15 cellular contexts compared by ENCODE assay signal in the genomic region with DNA sequence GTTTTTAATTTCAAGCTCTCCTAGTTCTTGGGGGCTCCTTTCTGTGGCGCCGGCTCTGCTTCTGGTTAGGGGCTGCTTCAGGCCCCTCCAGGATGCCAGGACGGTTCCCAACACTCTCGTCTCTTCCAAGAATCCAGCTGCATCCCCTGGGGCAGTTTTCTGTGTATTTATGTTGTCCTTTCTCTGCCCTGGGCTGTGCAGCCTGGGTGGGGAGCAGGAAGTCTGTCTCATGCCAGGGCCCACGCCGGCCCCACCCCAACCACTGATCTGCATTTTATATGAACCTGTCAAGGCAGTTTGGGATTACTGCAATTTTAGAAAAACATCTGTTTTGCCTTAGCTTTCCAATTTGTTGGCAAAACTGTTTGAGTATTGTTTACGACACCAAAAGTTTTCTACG. TPM values are rescaled to one million over a fixed set of nuclear protein-coding genes. Genes with fewer than 3 reads are reported as not detected.
DNase-seq lines count a peak whose midpoint lies in the region; ATAC-seq and TF ChIP-seq lines count a peak whose summit lies in the region.
"Had no signal": no experiment of that assay in that cellular context is flagged by ENCODE, and none has a peak within 500 bp of the region (broad histone marks: within the 10 kb centered on the region; RNA-seq: fewer than 3 reads in every experiment).

No MANE protein-coding gene starts in this region.

- H3K4me3 Mint-ChIP-seq in nephron progenitor cell: no peak overlapping the region
- no peak overlapping the region for H3K4me3 Mint-ChIP-seq in activated T-cell treated with anti-CD3 and anti-CD28 coated beads, Interleukin-2, amount 50 U/mL, for 24 hours
- H3K4me3 Mint-ChIP-seq: CD4-positive, alpha-beta memory T cell; stimulated activated naive CD8-positive, alpha-beta T cell treated with anti-CD3 and anti-CD28 coated beads, Interleukin-15, Interleukin-2, amounts not matched to agents 100 ng/mL and 50 ng/mL, for 24 hours had no signal

- H3K4me1 Mint-ChIP-seq in nephron progenitor cell: peaks cover 32% of the 10 kb centered on the region
- no peaks in the 10 kb centered on the region for H3K4me1 Mint-ChIP-seq in activated T-cell treated with anti-CD3 and anti-CD28 coated beads, Interleukin-2, amount 50 U/mL, for 24 hours (ENCODE audit: low read depth)

- H3K27me3 Mint-ChIP-seq in nephron progenitor cell (ENCODE audit: low read depth, poor library complexity): peaks cover 3% of the 10 kb centered on the region
- H3K27me3 Mint-ChIP-seq in activated T-cell treated with anti-CD3 and anti-CD28 coated beads, Interleukin-2, amount 50 U/mL, for 24 hours: no peaks in the 10 kb centered on the region
- H3K27me3 Mint-ChIP-seq: CD4-positive, alpha-beta memory T cell; stimulated activated naive CD8-positive, alpha-beta T cell treated with anti-CD3 and anti-CD28 coated beads, Interleukin-15, Interleukin-2, amounts not matched to agents 100 ng/mL and 50 ng/mL, for 24 hours had no signal

- no peak overlapping the region for H3K9ac ChIP-seq in SK-N-MC (ENCODE audit: insufficient read length)

- H3K9me3 Mint-ChIP-seq in nephron progenitor cell: no peaks in the 10 kb centered on the region
- no peaks in the 10 kb centered on the region for H3K9me3 Mint-ChIP-seq in activated T-cell treated with anti-CD3 and anti-CD28 coated beads, Interleukin-2, amount 50 U/mL, for 24 hours
- H3K9me3 Mint-ChIP-seq: stimulated activated naive CD8-positive, alpha-beta T cell treated with anti-CD3 and anti-CD28 coated beads, Interleukin-15, Interleukin-2, amounts not matched to agents 100 ng/mL and 50 ng/mL, for 24 hours had no signal

- DNase-seq in BE2C: peak; percentile 10
- peak; percentile 51 for DNase-seq in SK-N-MC (ENCODE audit: low read depth, low spot score)
- DNase-seq in fibroblast of villous mesenchyme (ENCODE audit: low read depth): peak; percentile 75
- no peak for DNase-seq in nephron progenitor cell
- DNase-seq in activated T-cell treated with anti-CD3 and anti-CD28 coated beads, Interleukin-2, amount 50 U/mL, for 24 hours: no peak
- DNase-seq: effector CD8-positive, alpha-beta T cell; NCI-H1436 treated with DMSO at 0.1 percent for 48 hours; NCI-H82; SHP77; stimulated activated CD4-positive, alpha-beta T cell treated with anti-CD3 and anti-CD28 coated beads, Interleukin-2, amount 100 ng/mL, for 48 hours had no signal

- peaks cover 66% of the 10 kb centered on the region for H3K36me3 ChIP-seq in BE2C
- peaks cover 56% of the 10 kb centered on the region for H3K36me3 ChIP-seq in SK-N-MC (ENCODE audit: insufficient read depth, low read length)

- no peaks in the 10 kb centered on the region for H3K27me3 ChIP-seq in BE2C

- H3K36me3 Mint-ChIP-seq in nephron progenitor cell (ENCODE audit: low read depth): peaks cover 60% of the 10 kb centered on the region
- peaks cover 78% of the 10 kb centered on the region for H3K36me3 Mint-ChIP-seq in activated T-cell treated with anti-CD3 and anti-CD28 coated beads, Interleukin-2, amount 50 U/mL, for 24 hours (ENCODE audit: low read depth)

- no peak for TF ChIP-seq CTCF in BE2C (IDR thresholded peaks at IDR 0.05; ENCODE audit: low read depth, low read length)
- TF ChIP-seq CTCF in fibroblast of villous mesenchyme (IDR thresholded peaks at IDR 0.05; ENCODE audit: insufficient read depth, low read depth, low read length): no peak
- TF ChIP-seq CTCF in nephron progenitor cell (IDR thresholded peaks at IDR 0.05): no peak

- H3K9me3 ChIP-seq in BE2C (no peaks in the 10 kb centered on the region), SK-N-MC (ENCODE audit: low read depth, low read length) (no peaks in the 10 kb centered on the region)

- H3K27ac Mint-ChIP-seq in nephron progenitor cell: peak overlapping the region; percentile 98
- no peak overlapping the region for H3K27ac Mint-ChIP-seq in activated T-cell treated with anti-CD3 and anti-CD28 coated beads, Interleukin-2, amount 50 U/mL, for 24 hours
- H3K27ac Mint-ChIP-seq: stimulated activated naive CD8-positive, alpha-beta T cell treated with anti-CD3 and anti-CD28 coated beads, Interleukin-15, Interleukin-2, amounts not matched to agents 100 ng/mL and 50 ng/mL, for 24 hours had no signal

- H3K4me3 ChIP-seq in BE2C (ENCODE audit: low read depth, low read length) (no peak overlapping the region), SK-N-MC (peak overlapping the region; percentile 35), fibroblast of villous mesenchyme (ENCODE audit: low read depth, low read length) (no peak overlapping the region)

- H3K27ac ChIP-seq in SK-N-MC: peak overlapping the region; percentile 2

- H3K4me1 ChIP-seq in BE2C: no peaks in the 10 kb centered on the region

- ATAC-seq in GM21529 (IDR thresholded peaks at IDR 0.05; ENCODE audit: unreplicated experiment) (no peak), HG03354 (IDR thresholded peaks at IDR 0.05; ENCODE audit: poor library complexity, severe bottlenecking, unreplicated experiment) (no peak), HG02678 (IDR thresholded peaks at IDR 0.05; ENCODE audit: unreplicated experiment) (no peak)

RNA-seq across cellular contexts. Expression of a gene that starts 14.6 kb away (rescaled TPM):
- 352 TPM for polyA plus RNA-seq in BE2C (2012; ENCODE audit: insufficient read depth, insufficient read length, low read depth)
- total RNA-seq in fibroblast of villous mesenchyme: 235 and 314 TPM in 2 replicates

RNA-seq across cellular contexts. Expression of a gene that starts 55.4 kb away (rescaled TPM):
- polyA plus RNA-seq in BE2C (2012; ENCODE audit: insufficient read depth, insufficient read length, low read depth): 247 TPM
- total RNA-seq in fibroblast of villous mesenchyme: 59.6 and 60.2 TPM in 2 replicates

Comparison
In these comparisons a context has a peak if more than half of its experiments do, and no peak if none do; other contexts are left out.
1. DNase-seq: peak in BE2C (single experiment), SK-N-MC (single experiment) and fibroblast of villous mesenchyme (single experiment); none in nephron progenitor cell (single experiment) and activated T-cell treated with anti-CD3 and anti-CD28 coated beads, Interleukin-2, amount 50 U/mL, for 24 hours (single experiment).